Comparison of ENCODE assay signal across 1 cellular context in the genomic region with DNA sequence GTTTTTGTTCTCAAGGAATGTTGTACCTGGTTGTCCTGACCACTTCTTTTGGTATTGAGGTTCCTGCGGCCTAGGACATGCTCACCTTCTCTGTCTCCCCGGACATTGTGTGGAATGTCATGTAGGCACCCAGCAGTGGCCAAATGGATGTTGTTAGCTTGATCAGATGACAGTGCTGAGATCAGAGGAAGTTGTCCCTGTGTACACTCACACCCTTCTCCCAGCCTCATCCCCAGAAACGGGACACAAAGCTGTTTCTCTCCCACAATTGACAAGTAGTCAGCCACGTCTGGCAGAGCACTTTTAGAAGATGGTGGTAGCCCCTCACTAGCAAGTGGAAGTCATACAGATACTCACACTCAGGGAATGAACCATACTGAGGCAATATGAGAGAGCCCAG.
TF ChIP-seq lines count a peak whose summit lies in the region.

No MANE protein-coding gene starts in this region.

TF ChIP-seq in WTC11, 78 proteins besides CTCF, POLR2A, EP300 and RAD21 (continued from another document):
- TF ChIP-seq, protein P1, sequence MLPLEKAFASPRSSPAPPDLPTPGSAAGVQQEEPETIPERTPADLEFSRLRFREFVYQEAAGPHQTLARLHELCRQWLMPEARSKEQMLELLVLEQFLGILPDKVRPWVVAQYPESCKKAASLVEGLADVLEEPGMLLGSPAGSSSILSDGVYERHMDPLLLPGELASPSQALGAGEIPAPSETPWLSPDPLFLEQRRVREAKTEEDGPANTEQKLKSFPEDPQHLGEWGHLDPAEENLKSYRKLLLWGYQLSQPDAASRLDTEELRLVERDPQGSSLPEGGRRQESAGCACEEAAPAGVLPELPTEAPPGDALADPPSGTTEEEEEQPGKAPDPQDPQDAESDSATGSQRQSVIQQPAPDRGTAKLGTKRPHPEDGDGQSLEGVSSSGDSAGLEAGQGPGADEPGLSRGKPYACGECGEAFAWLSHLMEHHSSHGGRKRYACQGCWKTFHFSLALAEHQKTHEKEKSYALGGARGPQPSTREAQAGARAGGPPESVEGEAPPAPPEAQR (CRISPR knock-in tag; IDR thresholded peaks at IDR 0.05) = no peak
- no peak for TF ChIP-seq SMAD3 (CRISPR knock-in tag; IDR thresholded peaks at IDR 0.05; ENCODE audit: borderline replicate concordance)
